8 cellular contexts compared by ENCODE assay signal in genomic region chr2:239274391-239275001, GRCh38.
DNase-seq lines count a peak whose midpoint lies in the region; ATAC-seq lines count a peak whose summit lies in the region.

No MANE protein-coding gene starts in this region.

- H3K27ac ChIP-seq in caudate nucleus (ENCODE audit: low read depth, low read length): peak overlapping the region; percentile 68
- H3K27ac ChIP-seq in urinary bladder (ENCODE audit: low read depth): peak overlapping the region; percentile 24

- peak; percentile 29 for DNase-seq in DMS 273 treated with DMSO at 0.1 percent for 48 hours (lab: John Stamatoyannopoulos, UW)
- peak; percentile 44 for DNase-seq in OCI-M1 (lab: John Stamatoyannopoulos, UW)
- DNase-seq in caudate nucleus (lab: John Stamatoyannopoulos, UW): no peak
- DNase-seq in mesenteric fat pad (ENCODE audit: low spot score): peak; percentile 90
- no peak for DNase-seq in activated effector memory CD4-positive, alpha-beta T cell treated with Interleukin-2 at 50 U/mL for 16 hours
- no peak for DNase-seq in activated gamma-delta T cell treated with Interleukin-2 at 50 U/mL for 16 hours

- WGBS in urinary bladder: 75% methylated on average over 15 of the region's 15 CpGs

- ATAC-seq in GM18868 (IDR thresholded peaks at IDR 0.05; ENCODE audit: unreplicated experiment): no peak

- H3K4me1 ChIP-seq in urinary bladder (ENCODE audit: insufficient read depth): no peaks in the 10 kb centered on the region

- no peak overlapping the region for H3K4me3 ChIP-seq in urinary bladder (ENCODE audit: low read depth, low read length)

- no peaks in the 10 kb centered on the region for H3K36me3 ChIP-seq in urinary bladder (ENCODE audit: insufficient read depth)

Comparison
In these comparisons a context has a peak if more than half of its experiments do, and no peak if none do; other contexts are left out.
1. DNase-seq: peak in DMS 273 treated with DMSO at 0.1 percent for 48 hours (single experiment), OCI-M1 (single experiment) and mesenteric fat pad (single experiment); none in caudate nucleus (0 of 61), activated effector memory CD4-positive, alpha-beta T cell treated with Interleukin-2 at 50 U/mL for 16 hours (single experiment) and activated gamma-delta T cell treated with Interleukin-2 at 50 U/mL for 16 hours (single experiment).